6 cellular contexts compared by ENCODE assay signal in genomic region chr5:64819367-64819766, GRCh38. TPM values are rescaled to one million over a fixed set of nuclear protein-coding genes. Genes with fewer than 3 reads are reported as not detected.
DNase-seq lines count a peak whose midpoint lies in the region; ATAC-seq, FAIRE-seq and TF ChIP-seq lines count a peak whose summit lies in the region.
"Not testable (repeated sequence)": the region's sequence is repeated elsewhere in the genome, so short reads cannot be mapped to it uniquely, and the experiment has no call there.

No MANE protein-coding gene starts in this region.

- H3K4me3 Mint-ChIP-seq in activated T-cell treated with anti-CD3 and anti-CD28 coated beads, Interleukin-2, amount 50 U/mL, for 72 hours; activated naive CD8-positive, alpha-beta T cell treated with anti-CD3 and anti-CD28 coated beads, Interleukin-2, amount 50 U/mL, for 24 hours; progenitor cell of endocrine pancreas (ENCODE audit: low read depth): not testable (repeated sequence)

- not testable (repeated sequence) for H3K9me3 Mint-ChIP-seq in activated T-cell treated with anti-CD3 and anti-CD28 coated beads, Interleukin-2, amount 50 U/mL, for 72 hours; activated naive CD8-positive, alpha-beta T cell treated with anti-CD3 and anti-CD28 coated beads, Interleukin-2, amount 50 U/mL, for 24 hours; progenitor cell of endocrine pancreas (ENCODE audit: low read depth)

- not testable (repeated sequence) for TF ChIP-seq CTCF in progenitor cell of endocrine pancreas (IDR thresholded peaks at IDR 0.05; ENCODE audit: unreplicated experiment)

- H3K27ac Mint-ChIP-seq in activated T-cell treated with anti-CD3 and anti-CD28 coated beads, Interleukin-2, amount 50 U/mL, for 72 hours = peak overlapping the region; percentile 2
- not testable (repeated sequence) for H3K27ac Mint-ChIP-seq in activated naive CD8-positive, alpha-beta T cell treated with anti-CD3 and anti-CD28 coated beads, Interleukin-2, amount 50 U/mL, for 24 hours
- peak overlapping the region; percentile 5 for H3K27ac Mint-ChIP-seq in progenitor cell of endocrine pancreas

- not testable (repeated sequence) for ATAC-seq in activated T-cell treated with anti-CD3 and anti-CD28 coated beads, Interleukin-2, amount 50 U/mL, for 72 hours (replicated peaks in 1 of 2)
- ATAC-seq in activated naive CD8-positive, alpha-beta T cell treated with anti-CD3 and anti-CD28 coated beads, Interleukin-2, amount 50 U/mL, for 24 hours = peak; percentile 65
- peak; percentile 32 for ATAC-seq in stimulated activated naive CD8-positive, alpha-beta T cell treated with anti-CD3 and anti-CD28 coated beads, Interleukin-15, Interleukin-2, amounts not matched to agents 100 U/mL and 50 U/mL, for 24 hours

- not testable (repeated sequence) for H3K27me3 Mint-ChIP-seq in activated T-cell treated with anti-CD3 and anti-CD28 coated beads, Interleukin-2, amount 50 U/mL, for 72 hours (ENCODE audit: low read depth); activated naive CD8-positive, alpha-beta T cell treated with anti-CD3 and anti-CD28 coated beads, Interleukin-2, amount 50 U/mL, for 24 hours; progenitor cell of endocrine pancreas

- not testable (repeated sequence) for H3K36me3 Mint-ChIP-seq in activated T-cell treated with anti-CD3 and anti-CD28 coated beads, Interleukin-2, amount 50 U/mL, for 72 hours (ENCODE audit: insufficient read depth in 2 of 2); progenitor cell of endocrine pancreas (ENCODE audit: insufficient read depth)
- H3K36me3 Mint-ChIP-seq in activated naive CD8-positive, alpha-beta T cell treated with anti-CD3 and anti-CD28 coated beads, Interleukin-2, amount 50 U/mL, for 24 hours (ENCODE audit: low read depth) = peaks cover 21% of the 10 kb centered on the region

- not testable (repeated sequence) for DNase-seq in GM18507 (ENCODE audit: extremely low spot score, insufficient read length, low read depth); activated T-cell treated with anti-CD3 and anti-CD28 coated beads, Interleukin-2, amount 50 U/mL, for 72 hours; activated naive CD8-positive, alpha-beta T cell treated with anti-CD3 and anti-CD28 coated beads, Interleukin-2, amount 50 U/mL, for 24 hours; progenitor cell of endocrine pancreas (ENCODE audit: low spot score, unreplicated experiment); stimulated activated naive CD8-positive, alpha-beta T cell treated with anti-CD3 and anti-CD28 coated beads, Interleukin-15, Interleukin-2, amounts not matched to agents 100 U/mL and 50 U/mL, for 24 hours
- peak; percentile 23 for DNase-seq in HT-29 (ENCODE audit: low spot score)

- peaks cover 17% of the 10 kb centered on the region for H3K4me1 Mint-ChIP-seq in activated T-cell treated with anti-CD3 and anti-CD28 coated beads, Interleukin-2, amount 50 U/mL, for 72 hours (ENCODE audit: low read depth)
- H3K4me1 Mint-ChIP-seq in activated naive CD8-positive, alpha-beta T cell treated with anti-CD3 and anti-CD28 coated beads, Interleukin-2, amount 50 U/mL, for 24 hours = peaks cover 15% of the 10 kb centered on the region
- H3K4me1 Mint-ChIP-seq in progenitor cell of endocrine pancreas (ENCODE audit: low read depth) = not testable (repeated sequence)

- peak; percentile 48 for FAIRE-seq in GM18507 (lab: Jason Lieb, UNC)

RNA-seq across cellular contexts. Expression of gene CWC27, which starts 50.6 kb away (rescaled TPM):
- 9.6 and 10.8 TPM in 2 replicates for total RNA-seq in HT-29 (2014; rRNA removed; shearing (Covaris generic))
- total RNA-seq in activated T-cell treated with anti-CD3 and anti-CD28 coated beads, Interleukin-2, amount 50 U/mL, for 72 hours = 10 to 100 TPM; 37.5 to 39.1 TPM
- total RNA-seq in progenitor cell of endocrine pancreas = 33.4 and 33.9 TPM in 2 replicates

RNA-seq across cellular contexts. Expression of gene SREK1IP1, which starts 50.9 kb away (rescaled TPM):
- total RNA-seq in HT-29 (2014; rRNA removed; shearing (Covaris generic)) = 3.1 and 5.3 TPM in 2 replicates
- total RNA-seq in activated T-cell treated with anti-CD3 and anti-CD28 coated beads, Interleukin-2, amount 50 U/mL, for 72 hours = 10 to 100 TPM; 22.9 to 28.7 TPM
- total RNA-seq in progenitor cell of endocrine pancreas = 25.8 and 26.5 TPM in 2 replicates
